ENCODE assay signal across 13 cellular contexts in genomic region chr3:194275231-194275671, GRCh38.
A peak's percentile ranks its signal among the peaks of the same experiment; 100 is the strongest.
DNase-seq lines count a peak whose midpoint lies in the region; ATAC-seq and TF ChIP-seq lines count a peak whose summit lies in the region.
"Had no signal": no experiment of that assay in that cellular context is flagged by ENCODE, and none has a peak within 500 bp of the region (broad histone marks: within the 10 kb centered on the region; RNA-seq: fewer than 3 reads in every experiment).

No MANE protein-coding gene starts in this region.

- H3K4me1 Mint-ChIP-seq in T-helper 1 cell treated with Interleukin-12 subunit alpha and Interleukin-12 subunit beta and Interleukin-4 antibody, amounts not matched to agents 30 μg/mL and 1 μg/mL, for 36 hours (ENCODE audit: low read depth): peaks cover 15% of the 10 kb centered on the region
- H3K4me1 Mint-ChIP-seq in stimulated activated effector memory CD8-positive, alpha-beta T cell treated with anti-CD3 and anti-CD28 coated beads, Interleukin-12 subunit alpha, Interleukin-12 subunit beta, amount 100 ng/mL, for 72 hours: peaks cover 13% of the 10 kb centered on the region

- no peaks in the 10 kb centered on the region for H3K9me3 Mint-ChIP-seq in T-helper 1 cell treated with Interleukin-12 subunit alpha and Interleukin-12 subunit beta and Interleukin-4 antibody, amounts not matched to agents 30 μg/mL and 1 μg/mL, for 36 hours
- H3K9me3 Mint-ChIP-seq in stimulated activated effector memory CD8-positive, alpha-beta T cell treated with anti-CD3 and anti-CD28 coated beads, Interleukin-12 subunit alpha, Interleukin-12 subunit beta, amount 100 ng/mL, for 72 hours: no peaks in the 10 kb centered on the region

- H3K36me3 Mint-ChIP-seq in T-helper 1 cell treated with Interleukin-12 subunit alpha and Interleukin-12 subunit beta and Interleukin-4 antibody, amounts not matched to agents 30 μg/mL and 1 μg/mL, for 36 hours (ENCODE audit: low read depth): no peaks in the 10 kb centered on the region
- H3K36me3 Mint-ChIP-seq in stimulated activated effector memory CD8-positive, alpha-beta T cell treated with anti-CD3 and anti-CD28 coated beads, Interleukin-12 subunit alpha, Interleukin-12 subunit beta, amount 100 ng/mL, for 72 hours: peaks cover 15% of the 10 kb centered on the region

- no peaks in the 10 kb centered on the region for H3K27me3 ChIP-seq in RWPE2 (ENCODE audit: insufficient read depth, poor library complexity, severe bottlenecking)

- peak overlapping the region; percentile 73 for H3K27ac Mint-ChIP-seq in T-helper 1 cell treated with Interleukin-12 subunit alpha and Interleukin-12 subunit beta and Interleukin-4 antibody, amounts not matched to agents 30 μg/mL and 1 μg/mL, for 36 hours
- H3K27ac Mint-ChIP-seq in stimulated activated effector memory CD8-positive, alpha-beta T cell treated with anti-CD3 and anti-CD28 coated beads, Interleukin-12 subunit alpha, Interleukin-12 subunit beta, amount 100 ng/mL, for 72 hours: peak overlapping the region; percentile 72

- H3K27ac ChIP-seq in RWPE2 (ENCODE audit: poor library complexity, severe bottlenecking): no peak overlapping the region

- no peaks in the 10 kb centered on the region for H3K27me3 Mint-ChIP-seq in T-helper 1 cell treated with Interleukin-12 subunit alpha and Interleukin-12 subunit beta and Interleukin-4 antibody, amounts not matched to agents 30 μg/mL and 1 μg/mL, for 36 hours (ENCODE audit: low read depth)

- H3K36me3 ChIP-seq in RWPE2 (ENCODE audit: low read depth): no peaks in the 10 kb centered on the region

- no peak for TF ChIP-seq CTCF in RWPE2 (IDR thresholded peaks at IDR 0.05; ENCODE audit: poor library complexity, severe bottlenecking)

- no peak overlapping the region for H3K4me3 ChIP-seq in RWPE2 (ENCODE audit: severe bottlenecking)

- ATAC-seq in RWPE2 (ENCODE audit: low read depth): peak; percentile 20; the same call in 2 of the 3 replicates
- no peak for ATAC-seq in stimulated activated effector memory CD8-positive, alpha-beta T cell treated with anti-CD3 and anti-CD28 coated beads, Interleukin-12 subunit alpha, Interleukin-12 subunit beta, amount 100 ng/mL, for 72 hours
- ATAC-seq in HG03520 (IDR thresholded peaks at IDR 0.05; ENCODE audit: unreplicated experiment): no peak

- DNase-seq in T-helper 1 cell (no peak), RWPE2 (ENCODE audit: low spot score) (peak; percentile 32), erythroblast (lab: John Stamatoyannopoulos, UW) (peak; percentile 20 to 41), hippocampal formation (lab: John Stamatoyannopoulos, UW) (no peak), DMS153 (lab: John Stamatoyannopoulos, UW) (no peak)
- no peak for DNase-seq in stimulated activated effector memory CD8-positive, alpha-beta T cell treated with anti-CD3 and anti-CD28 coated beads, Interleukin-12 subunit alpha, Interleukin-12 subunit beta, amount 100 ng/mL, for 72 hours (ENCODE audit: low spot score in 2 of 2)
- DNase-seq: activated naive CD4-positive, alpha-beta T cell treated with anti-CD3 and anti-CD28 coated beads, Interleukin-2, amount 50 U/mL, for 16 hours; AML-193; foreskin fibroblast; Karpas-422; SK-N-SH had no signal

- no peak overlapping the region for H3K4me3 Mint-ChIP-seq in T-helper 1 cell treated with Interleukin-12 subunit alpha and Interleukin-12 subunit beta and Interleukin-4 antibody, amounts not matched to agents 30 μg/mL and 1 μg/mL, for 36 hours
- no peak overlapping the region for H3K4me3 Mint-ChIP-seq in stimulated activated effector memory CD8-positive, alpha-beta T cell treated with anti-CD3 and anti-CD28 coated beads, Interleukin-12 subunit alpha, Interleukin-12 subunit beta, amount 100 ng/mL, for 72 hours

- no peak for TF ChIP-seq POLR2A in erythroblast (IDR thresholded peaks at IDR 0.05; ENCODE audit: low read length)

- H3K4me1 ChIP-seq in RWPE2 (ENCODE audit: insufficient read depth, poor library complexity, severe bottlenecking): no peaks in the 10 kb centered on the region

- no peaks in the 10 kb centered on the region for H3K9me3 ChIP-seq in RWPE2 (ENCODE audit: severe bottlenecking)
- H3K9me3 ChIP-seq: SK-N-SH had no signal

Comparison
In these comparisons a context has a peak if more than half of its experiments do, and no peak if none do; other contexts are left out.
1. DNase-seq: peak in RWPE2 (single experiment) and erythroblast (2 of 2); none in T-helper 1 cell (0 of 5), stimulated activated effector memory CD8-positive, alpha-beta T cell treated with anti-CD3 and anti-CD28 coated beads, Interleukin-12 subunit alpha, Interleukin-12 subunit beta, amount 100 ng/mL, for 72 hours (0 of 2), hippocampal formation (0 of 2) and DMS153 (single experiment).